Comparison of ENCODE assay signal across 7 cellular contexts in the genomic region with DNA sequence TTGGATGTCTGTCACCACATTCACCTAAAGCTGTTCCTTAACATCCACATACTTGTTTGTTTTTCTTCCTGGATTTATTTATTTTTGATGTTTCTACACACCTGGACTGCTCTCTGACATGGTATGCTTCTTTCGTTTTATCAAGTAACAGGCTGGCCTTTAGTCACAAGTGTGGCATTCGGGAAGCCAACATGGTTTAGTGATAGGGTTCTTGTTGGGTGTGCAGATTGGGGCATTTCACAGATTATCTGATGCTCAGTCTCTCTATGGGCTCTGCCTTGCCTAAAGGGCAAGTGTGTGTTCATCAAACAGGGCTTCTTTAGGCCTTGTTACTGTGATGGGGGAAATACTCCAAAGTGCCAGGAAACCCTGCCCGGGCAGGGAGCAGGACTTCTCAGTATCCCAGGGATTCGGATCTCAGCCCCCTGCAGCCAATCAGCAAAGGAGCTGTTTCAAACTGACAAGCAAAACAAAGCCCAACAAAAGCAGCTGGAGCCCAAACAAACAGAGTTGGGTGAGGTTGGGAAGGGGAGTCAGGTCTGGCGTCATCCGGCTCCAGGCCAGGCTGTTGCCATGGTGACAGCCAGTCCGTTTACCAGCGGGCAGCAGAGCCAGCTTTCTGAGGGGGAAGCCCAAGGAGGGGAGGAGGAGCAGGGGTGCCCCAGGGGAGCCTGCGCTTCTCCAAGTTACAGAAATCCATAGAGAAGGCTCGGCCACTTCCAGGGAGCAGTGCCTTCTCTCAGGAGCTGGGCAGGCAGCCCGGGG. TPM values are rescaled to one million over a fixed set of nuclear protein-coding genes. Genes with fewer than 3 reads are reported as not detected.
DNase-seq lines count a peak whose midpoint lies in the region; TF ChIP-seq lines count a peak whose summit lies in the region.

No MANE protein-coding gene starts in this region.

- TF ChIP-seq POLR2A in sigmoid colon (IDR thresholded peaks at IDR 0.05) = no peak

- H3K9me3 ChIP-seq in iPS-15b (ENCODE audit: control insufficient read depth, insufficient read depth, low read length) (no peaks in the 10 kb centered on the region), sigmoid colon (no peaks in the 10 kb centered on the region), MM.1S (replicated peaks; ENCODE audit: insufficient read depth, low read length) (no peaks in the 10 kb centered on the region)

- peak overlapping the region; percentile 67 to 78 (median 72) for H3K27ac ChIP-seq in sigmoid colon
- no peak overlapping the region for H3K27ac ChIP-seq in MM.1S (ENCODE audit: low read length)

- no peaks in the 10 kb centered on the region for H3F3A ChIP-seq in MM.1S (ENCODE audit: insufficient read depth, low read length)

- peak overlapping the region; percentile 18 for H3K4me3 ChIP-seq in iPS-15b (ENCODE audit: low read depth, low read length)
- no peak overlapping the region for H3K4me3 ChIP-seq in sigmoid colon
- no peak overlapping the region for H3K4me3 ChIP-seq in MM.1S (ENCODE audit: low read length)

- H3K4me1 Mint-ChIP-seq in brain = peaks cover 65% of the 10 kb centered on the region
- peaks cover 14% of the 10 kb centered on the region for H3K4me1 Mint-ChIP-seq in activated naive CD4-positive, alpha-beta T cell treated with anti-CD3 and anti-CD28 coated beads, Interleukin-2, amount 10 ng/mL, durations not matched to agents 7 days and 5 days

- no peak for TF ChIP-seq EP300 in sigmoid colon (IDR thresholded peaks at IDR 0.05)

- H4K20me1 ChIP-seq in MM.1S (ENCODE audit: insufficient read depth, low read length) = no peaks in the 10 kb centered on the region

- H3K27me3 ChIP-seq in iPS-15b (ENCODE audit: control insufficient read depth, insufficient read depth, low read length) (no peaks in the 10 kb centered on the region), sigmoid colon (no peaks in the 10 kb centered on the region), MM.1S (replicated peaks; ENCODE audit: insufficient read depth, low read length) (no peaks in the 10 kb centered on the region)

- DNase-seq in NCI-H1417 treated with DMSO at 0.1 percent for 48 hours (lab: John Stamatoyannopoulos, UW) (peak; percentile 75), sigmoid colon (peak; percentile 92), MM.1S (no peak), UCSD-AML1 (lab: John Stamatoyannopoulos, UW; ENCODE audit: unreplicated experiment) (no peak)
- DNase-seq in activated naive CD4-positive, alpha-beta T cell treated with anti-CD3 and anti-CD28 coated beads, Interleukin-2, amount 10 ng/mL, durations not matched to agents 7 days and 5 days = no peak

- H3K4me2 ChIP-seq in MM.1S (ENCODE audit: low read depth, low read length) = no peak overlapping the region

- no peaks in the 10 kb centered on the region for H3K9me2 ChIP-seq in MM.1S (replicated peaks; ENCODE audit: insufficient read depth, low read length)

- H3K27ac Mint-ChIP-seq in brain = peak overlapping the region; percentile 89 to 99 (median 96)
- no peak overlapping the region for H3K27ac Mint-ChIP-seq in activated naive CD4-positive, alpha-beta T cell treated with anti-CD3 and anti-CD28 coated beads, Interleukin-2, amount 10 ng/mL, durations not matched to agents 7 days and 5 days

- WGBS in sigmoid colon, 2 donors = 14 to 49% methylated on average over 11 of the region's 11 CpGs

- no peaks in the 10 kb centered on the region for H3K27me3 Mint-ChIP-seq in brain
- H3K27me3 Mint-ChIP-seq in activated naive CD4-positive, alpha-beta T cell treated with anti-CD3 and anti-CD28 coated beads, Interleukin-2, amount 10 ng/mL, durations not matched to agents 7 days and 5 days = peaks cover 12% of the 10 kb centered on the region

- H3K4me3 Mint-ChIP-seq in brain = peak overlapping the region; percentile 38 to 69 (median 55)
- H3K4me3 Mint-ChIP-seq in activated naive CD4-positive, alpha-beta T cell treated with anti-CD3 and anti-CD28 coated beads, Interleukin-2, amount 10 ng/mL, durations not matched to agents 7 days and 5 days = no peak overlapping the region

- TF ChIP-seq CTCF in brain (conservative IDR thresholded peaks at IDR 0.05) = no peak
- no peak for TF ChIP-seq CTCF in sigmoid colon (IDR thresholded peaks at IDR 0.05)
- TF ChIP-seq CTCF in MM.1S (IDR thresholded peaks at IDR 0.05; ENCODE audit: low read length) = no peak

- intact Hi-C loops in sigmoid colon (cut with DNase I) = loop anchor here (5.0 to 10.0 kb wide), 3 partner anchors 162 to 344 kb away; no protein-coding TSS in a partner anchor

- H3K4me1 ChIP-seq in iPS-15b (ENCODE audit: control insufficient read depth, insufficient read depth, low read length) = peaks cover 2% of the 10 kb centered on the region
- peaks cover 0 to 34% (median 24%) of the 10 kb centered on the region in 4 donors for H3K4me1 ChIP-seq in sigmoid colon
- H3K4me1 ChIP-seq in MM.1S (ENCODE audit: low read length) = no peaks in the 10 kb centered on the region

- H3K9ac ChIP-seq in iPS-15b (ENCODE audit: low read depth, low read length) (peak overlapping the region; percentile 24), MM.1S (ENCODE audit: low read length) (no peak overlapping the region)

- H3K79me2 ChIP-seq in MM.1S (ENCODE audit: low read length) = no peaks in the 10 kb centered on the region

- H3K36me3 Mint-ChIP-seq in brain = no peaks in the 10 kb centered on the region
- no peaks in the 10 kb centered on the region for H3K36me3 Mint-ChIP-seq in activated naive CD4-positive, alpha-beta T cell treated with anti-CD3 and anti-CD28 coated beads, Interleukin-2, amount 10 ng/mL, durations not matched to agents 7 days and 5 days

- H3K9me3 Mint-ChIP-seq in brain = no peaks in the 10 kb centered on the region
- no peaks in the 10 kb centered on the region for H3K9me3 Mint-ChIP-seq in activated naive CD4-positive, alpha-beta T cell treated with anti-CD3 and anti-CD28 coated beads, Interleukin-2, amount 10 ng/mL, durations not matched to agents 7 days and 5 days

- CTCF ChIA-PET in activated naive CD4-positive, alpha-beta T cell treated with anti-CD3 and anti-CD28 coated beads, Interleukin-2, amount 10 ng/mL, durations not matched to agents 7 days and 5 days (lab: Charles Lee) = interaction anchor here (1.0 to 7.9 kb wide), 8 partner anchors 138 to 344 kb away, joined by 3 to 81 read pairs (median 10); no protein-coding TSS in a partner anchor

- no peaks in the 10 kb centered on the region for H3K36me3 ChIP-seq in iPS-15b (ENCODE audit: control insufficient read depth, insufficient read depth, low read length)
- H3K36me3 ChIP-seq in sigmoid colon = no peaks in the 10 kb centered on the region
- no peaks in the 10 kb centered on the region for H3K36me3 ChIP-seq in MM.1S (replicated peaks; ENCODE audit: insufficient read depth, low read length)

- no peak overlapping the region for H2AFZ ChIP-seq in MM.1S (ENCODE audit: low read length)

RNA-seq across cellular contexts. Expression of a gene that starts 31.8 kb away (rescaled TPM):
- 9.4 TPM for polyA plus RNA-seq in brain (ENCODE audit: insufficient read depth, low read depth, low replicate concordance)
- total RNA-seq in sigmoid colon = 1,000 to 10,000 TPM in 1 of 4 donors, 100 to 1,000 TPM in 3; 172 to 1,048 (median 650) TPM
- polyA plus RNA-seq in sigmoid colon = 100 to 1,000 TPM; 108 to 374 (median 306) TPM

Comparison
In these comparisons a context has a peak if more than half of its experiments do, and no peak if none do; other contexts are left out.
1. DNase-seq: peak in NCI-H1417 treated with DMSO at 0.1 percent for 48 hours (single experiment) and sigmoid colon (single experiment); none in MM.1S (single experiment), activated naive CD4-positive, alpha-beta T cell treated with anti-CD3 and anti-CD28 coated beads, Interleukin-2, amount 10 ng/mL, durations not matched to agents 7 days and 5 days (single experiment) and UCSD-AML1 (single experiment).
2. RNA of a gene that starts 31.8 kb away (polyA plus RNA-seq): 108 to 374 TPM in sigmoid colon; 9.4 TPM in brain (single experiment); every median in the first group is over 10 times any median in the second.